ENCODE assay signal across 1 cellular context in the genomic region with DNA sequence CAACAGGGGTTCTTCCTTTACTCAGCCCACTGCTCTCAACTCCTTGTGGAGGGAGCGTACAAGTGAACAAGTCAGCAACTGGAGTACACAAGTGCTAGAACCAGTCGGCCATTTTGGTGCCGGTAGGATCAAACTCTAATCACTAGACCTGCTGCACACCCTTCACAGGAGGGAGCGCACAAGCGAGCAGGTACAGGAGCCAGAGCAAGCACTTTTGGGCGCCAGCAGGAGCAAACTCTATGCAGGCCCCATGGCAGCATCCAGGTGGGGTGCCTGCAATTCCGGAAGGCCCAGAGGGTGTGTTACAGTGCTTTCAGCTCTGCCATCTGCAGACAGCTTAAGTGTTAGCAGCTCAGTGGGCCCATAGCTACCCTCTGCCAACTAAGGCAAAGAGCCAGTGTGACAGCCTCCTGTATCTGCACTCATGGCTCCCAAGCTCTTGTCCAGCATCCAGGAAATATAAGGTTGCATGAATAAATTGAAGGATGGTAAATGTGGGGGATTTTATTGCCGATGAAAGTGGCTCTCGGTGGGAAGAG.
TF ChIP-seq lines count a peak whose summit lies in the region.

No MANE protein-coding gene starts in this region.

TF ChIP-seq in GM23338, 12 proteins besides CTCF, POLR2A, EP300 and RAD21 (continued from another document):
- TF ChIP-seq, protein P1, sequence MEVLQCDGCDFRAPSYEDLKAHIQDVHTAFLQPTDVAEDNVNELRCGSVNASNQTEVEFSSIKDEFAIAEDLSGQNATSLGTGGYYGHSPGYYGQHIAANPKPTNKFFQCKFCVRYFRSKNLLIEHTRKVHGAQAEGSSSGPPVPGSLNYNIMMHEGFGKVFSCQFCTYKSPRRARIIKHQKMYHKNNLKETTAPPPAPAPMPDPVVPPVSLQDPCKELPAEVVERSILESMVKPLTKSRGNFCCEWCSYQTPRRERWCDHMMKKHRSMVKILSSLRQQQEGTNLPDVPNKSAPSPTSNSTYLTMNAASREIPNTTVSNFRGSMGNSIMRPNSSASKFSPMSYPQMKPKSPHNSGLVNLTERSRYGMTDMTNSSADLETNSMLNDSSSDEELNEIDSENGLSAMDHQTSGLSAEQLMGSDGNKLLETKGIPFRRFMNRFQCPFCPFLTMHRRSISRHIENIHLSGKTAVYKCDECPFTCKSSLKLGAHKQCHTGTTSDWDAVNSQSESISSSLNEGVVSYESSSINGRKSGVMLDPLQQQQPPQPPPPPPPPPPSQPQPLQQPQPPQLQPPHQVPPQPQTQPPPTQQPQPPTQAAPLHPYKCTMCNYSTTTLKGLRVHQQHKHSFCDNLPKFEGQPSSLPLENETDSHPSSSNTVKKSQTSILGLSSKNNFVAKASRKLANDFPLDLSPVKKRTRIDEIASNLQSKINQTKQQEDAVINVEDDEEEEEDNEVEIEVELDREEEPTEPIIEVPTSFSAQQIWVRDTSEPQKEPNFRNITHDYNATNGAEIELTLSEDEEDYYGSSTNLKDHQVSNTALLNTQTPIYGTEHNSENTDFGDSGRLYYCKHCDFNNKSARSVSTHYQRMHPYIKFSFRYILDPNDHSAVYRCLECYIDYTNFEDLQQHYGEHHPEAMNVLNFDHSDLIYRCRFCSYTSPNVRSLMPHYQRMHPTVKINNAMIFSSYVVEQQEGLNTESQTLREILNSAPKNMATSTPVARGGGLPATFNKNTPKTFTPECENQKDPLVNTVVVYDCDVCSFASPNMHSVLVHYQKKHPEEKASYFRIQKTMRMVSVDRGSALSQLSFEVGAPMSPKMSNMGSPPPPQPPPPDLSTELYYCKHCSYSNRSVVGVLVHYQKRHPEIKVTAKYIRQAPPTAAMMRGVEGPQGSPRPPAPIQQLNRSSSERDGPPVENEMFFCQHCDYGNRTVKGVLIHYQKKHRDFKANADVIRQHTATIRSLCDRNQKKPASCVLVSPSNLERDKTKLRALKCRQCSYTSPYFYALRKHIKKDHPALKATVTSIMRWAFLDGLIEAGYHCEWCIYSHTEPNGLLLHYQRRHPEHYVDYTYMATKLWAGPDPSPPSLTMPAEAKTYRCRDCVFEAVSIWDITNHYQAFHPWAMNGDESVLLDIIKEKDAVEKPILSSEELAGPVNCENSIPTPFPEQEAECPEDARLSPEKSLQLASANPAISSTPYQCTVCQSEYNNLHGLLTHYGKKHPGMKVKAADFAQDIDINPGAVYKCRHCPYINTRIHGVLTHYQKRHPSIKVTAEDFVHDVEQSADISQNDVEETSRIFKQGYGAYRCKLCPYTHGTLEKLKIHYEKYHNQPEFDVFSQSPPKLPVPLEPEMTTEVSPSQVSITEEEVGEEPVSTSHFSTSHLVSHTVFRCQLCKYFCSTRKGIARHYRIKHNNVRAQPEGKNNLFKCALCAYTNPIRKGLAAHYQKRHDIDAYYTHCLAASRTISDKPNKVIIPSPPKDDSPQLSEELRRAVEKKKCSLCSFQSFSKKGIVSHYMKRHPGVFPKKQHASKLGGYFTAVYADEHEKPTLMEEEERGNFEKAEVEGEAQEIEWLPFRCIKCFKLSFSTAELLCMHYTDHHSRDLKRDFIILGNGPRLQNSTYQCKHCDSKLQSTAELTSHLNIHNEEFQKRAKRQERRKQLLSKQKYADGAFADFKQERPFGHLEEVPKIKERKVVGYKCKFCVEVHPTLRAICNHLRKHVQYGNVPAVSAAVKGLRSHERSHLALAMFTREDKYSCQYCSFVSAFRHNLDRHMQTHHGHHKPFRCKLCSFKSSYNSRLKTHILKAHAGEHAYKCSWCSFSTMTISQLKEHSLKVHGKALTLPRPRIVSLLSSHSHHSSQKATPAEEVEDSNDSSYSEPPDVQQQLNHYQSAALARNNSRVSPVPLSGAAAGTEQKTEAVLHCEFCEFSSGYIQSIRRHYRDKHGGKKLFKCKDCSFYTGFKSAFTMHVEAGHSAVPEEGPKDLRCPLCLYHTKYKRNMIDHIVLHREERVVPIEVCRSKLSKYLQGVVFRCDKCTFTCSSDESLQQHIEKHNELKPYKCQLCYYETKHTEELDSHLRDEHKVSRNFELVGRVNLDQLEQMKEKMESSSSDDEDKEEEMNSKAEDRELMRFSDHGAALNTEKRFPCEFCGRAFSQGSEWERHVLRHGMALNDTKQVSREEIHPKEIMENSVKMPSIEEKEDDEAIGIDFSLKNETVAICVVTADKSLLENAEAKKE (CRISPR knock-in tag; IDR thresholded peaks at IDR 0.05): no peak
- TF ChIP-seq NANOG (IDR thresholded peaks at IDR 0.05; ENCODE audit: borderline replicate concordance) (no peak), CREB1 (CRISPR knock-in tag; IDR thresholded peaks at IDR 0.05; ENCODE audit: low read depth) (no peak), JUNB (IDR thresholded peaks at IDR 0.05; ENCODE audit: unreplicated experiment) (no peak), EZH2 (IDR thresholded peaks at IDR 0.05; ENCODE audit: low read depth, unreplicated experiment) (no peak), ZNF331 (CRISPR knock-in tag; IDR thresholded peaks at IDR 0.05; ENCODE audit: low read depth) (no peak), STAT1 (IDR thresholded peaks at IDR 0.05; ENCODE audit: unreplicated experiment) (no peak), EZH2phosphoT487 (IDR thresholded peaks at IDR 0.05; ENCODE audit: unreplicated experiment) (no peak)
- TF ChIP-seq, protein P2, sequence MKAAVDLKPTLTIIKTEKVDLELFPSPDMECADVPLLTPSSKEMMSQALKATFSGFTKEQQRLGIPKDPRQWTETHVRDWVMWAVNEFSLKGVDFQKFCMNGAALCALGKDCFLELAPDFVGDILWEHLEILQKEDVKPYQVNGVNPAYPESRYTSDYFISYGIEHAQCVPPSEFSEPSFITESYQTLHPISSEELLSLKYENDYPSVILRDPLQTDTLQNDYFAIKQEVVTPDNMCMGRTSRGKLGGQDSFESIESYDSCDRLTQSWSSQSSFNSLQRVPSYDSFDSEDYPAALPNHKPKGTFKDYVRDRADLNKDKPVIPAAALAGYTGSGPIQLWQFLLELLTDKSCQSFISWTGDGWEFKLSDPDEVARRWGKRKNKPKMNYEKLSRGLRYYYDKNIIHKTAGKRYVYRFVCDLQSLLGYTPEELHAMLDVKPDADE (IDR thresholded peaks at IDR 0.05): no peak
